Comparison of ENCODE assay signal across 13 cellular contexts in genomic region chr5:78690593-78690972, GRCh38.
"Had no signal": no experiment of that assay in that cellular context is flagged by ENCODE, and none has a peak within 500 bp of the region (broad histone marks: within the 10 kb centered on the region; RNA-seq: fewer than 3 reads in every experiment).

No MANE protein-coding gene starts in this region.

- H3K9me3 Mint-ChIP-seq: activated T-helper 2 cell treated with anti-CD3 and anti-CD28 coated beads, Interferon-gamma antibody, Interleukin-2, Interleukin-4, amounts not matched to agents 10 μg/mL and 5 μg/mL and 100 μg/mL, durations not matched to agents 14 hours and 24 hours and 36 hours had no signal

- H3K36me3 Mint-ChIP-seq: T-cell had no signal

- ATAC-seq: body of pancreas, left cardiac atrium, T-cell had no signal

- H3K27ac ChIP-seq: body of pancreas, VCaP had no signal

- H3K27me3 ChIP-seq: body of pancreas had no signal

- DNase-seq: activated CD4-positive, alpha-beta T cell treated with anti-CD3 and anti-CD28 coated beads for 4 hours; activated naive CD4-positive, alpha-beta T cell treated with anti-CD3 and anti-CD28 coated beads, Interleukin-2, amount 50 U/mL, for 16 hours; body of pancreas; cerebellar nuclear complex; left cardiac atrium; mammary epithelial cell; stimulated activated CD4-positive, alpha-beta T cell treated with anti-CD3 and anti-CD28 coated beads, Interleukin-4, amount 100 ng/mL, for 1 hour; stimulated activated CD8-positive, alpha-beta memory T cell treated with anti-CD3 and anti-CD28 coated beads, Interleukin-4, amount 100 ng/mL, for 48 hours; T-cell had no signal

- H3K4me1 Mint-ChIP-seq: nephron, T-cell had no signal

- H3K4me3 Mint-ChIP-seq: nephron; stimulated activated naive CD8-positive, alpha-beta T cell treated with anti-CD3 and anti-CD28 coated beads, Interleukin-15, Interleukin-2, amounts not matched to agents 100 ng/mL and 50 ng/mL, for 24 hours; T-cell had no signal

- H3K9me3 ChIP-seq: body of pancreas had no signal

- H3K27ac Mint-ChIP-seq: activated T-helper 2 cell treated with anti-CD3 and anti-CD28 coated beads, Interferon-gamma antibody, Interleukin-2, Interleukin-4, amounts not matched to agents 10 μg/mL and 5 μg/mL and 100 μg/mL, durations not matched to agents 14 hours and 24 hours and 36 hours; nephron; stimulated activated naive CD8-positive, alpha-beta T cell treated with anti-CD3 and anti-CD28 coated beads, Interleukin-15, Interleukin-2, amounts not matched to agents 100 ng/mL and 50 ng/mL, for 24 hours; T-cell had no signal

- H3K4me3 ChIP-seq: body of pancreas had no signal

- H3K4me1 ChIP-seq: body of pancreas had no signal
